Comparison of ENCODE assay signal across 9 cellular contexts in the genomic region with DNA sequence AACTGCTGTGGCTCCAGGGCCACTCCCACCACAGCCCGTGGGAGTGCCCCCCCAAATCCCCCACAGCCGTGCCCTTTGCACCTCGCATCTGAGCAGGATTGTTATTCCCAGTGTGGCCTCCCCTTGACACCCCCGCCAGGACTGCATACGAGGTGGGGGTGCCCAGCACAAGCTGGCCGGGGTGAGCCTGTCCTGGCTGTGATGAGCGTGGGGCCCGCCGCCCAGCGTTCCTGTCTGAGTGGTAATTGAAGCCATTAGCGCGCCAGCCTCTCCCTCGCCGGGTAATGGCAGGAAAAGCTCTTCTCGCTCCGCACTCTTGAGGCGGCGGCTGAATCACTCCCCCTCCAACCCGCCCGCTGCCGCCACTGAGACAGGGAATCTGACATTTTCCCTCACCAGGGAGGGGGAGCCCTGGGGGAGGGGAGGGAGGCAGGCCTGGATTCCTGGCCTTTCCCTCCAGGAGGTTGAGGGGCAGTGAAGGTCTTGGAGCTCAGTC. TPM values are rescaled to one million over a fixed set of nuclear protein-coding genes. Genes with fewer than 3 reads are reported as not detected.
DNase-seq lines count a peak whose midpoint lies in the region; ATAC-seq, FAIRE-seq and TF ChIP-seq lines count a peak whose summit lies in the region.
"Had no signal": no experiment of that assay in that cellular context is flagged by ENCODE, and none has a peak within 500 bp of the region (broad histone marks: within the 10 kb centered on the region; RNA-seq: fewer than 3 reads in every experiment).

No MANE protein-coding gene starts in this region.

- peak; percentile 37 for DNase-seq in NCI-H1417 treated with DMSO at 0.1 percent for 48 hours (lab: John Stamatoyannopoulos, UW)
- peak; percentile 25 for DNase-seq in choroid plexus epithelial cell (ENCODE audit: low read depth)
- peak; percentile 64 for DNase-seq in lower lobe of right lung
- peak; percentile 65 to 68 for DNase-seq in thyroid gland
- no peak for DNase-seq in activated CD4-positive, CD25-positive, alpha-beta regulatory T cell treated with anti-CD3 and anti-CD28 coated beads, Interleukin-2, amount 50 U/mL, for 72 hours
- DNase-seq in COR-L47 (lab: John Stamatoyannopoulos, UW) = no peak
- DNase-seq in kidney = no peak
- DNase-seq in activated T-cell treated with anti-CD3 and anti-CD28 coated beads, Interleukin-2, amount 50 U/mL, for 1 hour = no peak
- DNase-seq: erythroblast had no signal

- TF ChIP-seq CTCF in choroid plexus epithelial cell (conservative IDR thresholded peaks at IDR 0.05; ENCODE audit: low read depth, low read length) = no peak
- no peak for TF ChIP-seq CTCF in lower lobe of right lung (IDR thresholded peaks at IDR 0.05)
- no peak for TF ChIP-seq CTCF in thyroid gland (IDR thresholded peaks at IDR 0.05)
- no peak for TF ChIP-seq CTCF in kidney (IDR thresholded peaks at IDR 0.05; ENCODE audit: borderline replicate concordance, extremely low read depth, insufficient read depth)

- no peak for FAIRE-seq in kidney (lab: Jason Lieb, UNC)

- H3K27ac ChIP-seq in lower lobe of right lung (peak overlapping the region; percentile 58), thyroid gland (peak overlapping the region in 2 of 3 donors; percentile 21 to 48), kidney (ENCODE audit: low read depth in 2 of 2, low read length in 2 of 2) (peak overlapping the region in 1 of 2 donors; percentile 63)

- ATAC-seq in lower lobe of right lung = peak; percentile 59 to 83

- H3K4me3 ChIP-seq in choroid plexus epithelial cell (ENCODE audit: low read depth, low read length) = no peak overlapping the region
- no peak overlapping the region for H3K4me3 ChIP-seq in lower lobe of right lung
- no peak overlapping the region for H3K4me3 ChIP-seq in thyroid gland (replicated peaks in 1 of 3)
- no peak overlapping the region for H3K4me3 ChIP-seq in kidney (ENCODE audit: low read length in 2 of 2)

- intact Hi-C loops in lower lobe of right lung (cut with DNase I) (no loop called here), thyroid gland (cut with DNase I) (no loop called here), kidney (cut with DNase I) (no loop called here)

- H3K27me3 ChIP-seq in lower lobe of right lung (ENCODE audit: low read depth) = no peaks in the 10 kb centered on the region
- H3K27me3 ChIP-seq in thyroid gland = no peaks in the 10 kb centered on the region

- H3K9ac ChIP-seq in kidney (ENCODE audit: low read length in 2 of 2) = peak overlapping the region in 1 of 2 donors; percentile 40

- TF ChIP-seq POLR2A in thyroid gland (IDR thresholded peaks at IDR 0.05) = no peak

- H3K36me3 ChIP-seq in lower lobe of right lung (peaks cover 18% of the 10 kb centered on the region), thyroid gland (no peaks in the 10 kb centered on the region), kidney (ENCODE audit: control insufficient read depth in 1 of 2, insufficient read depth in 2 of 2, low read length in 2 of 2) (peaks cover 3 to 10% of the 10 kb centered on the region in 2 donors)

- no peaks in the 10 kb centered on the region for H3K9me3 ChIP-seq in lower lobe of right lung
- H3K9me3 ChIP-seq in thyroid gland = no peaks in the 10 kb centered on the region
- no peaks in the 10 kb centered on the region for H3K9me3 ChIP-seq in kidney (ENCODE audit: control insufficient read depth in 1 of 2, low read length in 2 of 2)

- 19 to 33% methylated on average over 13 to 21 of the region's 21 CpGs for WGBS in thyroid gland, 2 donors

- peaks cover 28% of the 10 kb centered on the region for H3K4me1 ChIP-seq in lower lobe of right lung
- H3K4me1 ChIP-seq in thyroid gland = peaks cover 11 to 29% of the 10 kb centered on the region in 2 donors
- H3K4me1 ChIP-seq in kidney (ENCODE audit: control insufficient read depth in 1 of 2, insufficient read depth in 1 of 2, low read depth in 1 of 2, low read length in 2 of 2) = peaks cover 0 to 14% of the 10 kb centered on the region in 2 donors

RNA-seq across cellular contexts. Expression of gene PTPRF, which starts 27.7 kb away (rescaled TPM):
- total RNA-seq in lower lobe of right lung (176 TPM), thyroid gland (10 to 100 TPM; 53.2 to 80.6 (median 71.7) TPM), kidney (197 TPM)
- polyA plus RNA-seq in kidney (ENCODE audit: insufficient read depth, low read depth, low replicate concordance) = 39.5 TPM

Comparison
In these comparisons a context has a peak if more than half of its experiments do, and no peak if none do; other contexts are left out.
1. DNase-seq: peak in NCI-H1417 treated with DMSO at 0.1 percent for 48 hours (single experiment), choroid plexus epithelial cell (single experiment), lower lobe of right lung (single experiment) and thyroid gland (2 of 2); none in activated CD4-positive, CD25-positive, alpha-beta regulatory T cell treated with anti-CD3 and anti-CD28 coated beads, Interleukin-2, amount 50 U/mL, for 72 hours (single experiment), COR-L47 (single experiment), kidney (single experiment) and activated T-cell treated with anti-CD3 and anti-CD28 coated beads, Interleukin-2, amount 50 U/mL, for 1 hour (single experiment).